Comparison of ENCODE assay signal across 20 cellular contexts in genomic region chr19:31233288-31233687, GRCh38.
"Had no signal": no experiment of that assay in that cellular context is flagged by ENCODE, and none has a peak within 500 bp of the region (broad histone marks: within the 10 kb centered on the region; RNA-seq: fewer than 3 reads in every experiment).

No MANE protein-coding gene starts in this region.

- H3K27ac ChIP-seq: adrenal gland, cardiac muscle cell, dorsolateral prefrontal cortex, gastrocnemius medialis, prostate gland, right atrium auricular region, suprapubic skin, transverse colon had no signal

- H3K27ac Mint-ChIP-seq: activated naive CD4-positive, alpha-beta T cell treated with anti-CD3 and anti-CD28 coated beads, Interleukin-2, amount 50 U/mL, for 24 hours; activated T-cell treated with anti-CD3 and anti-CD28 coated beads, Interleukin-2, amount 50 U/mL, for 72 hours; naive B cell; stimulated activated naive CD8-positive, alpha-beta T cell treated with anti-CD3 and anti-CD28 coated beads, Interleukin-15, amount 100 ng/mL, for 72 hours had no signal

- H3K27me3 ChIP-seq: adrenal gland, gastrocnemius medialis, right atrium auricular region, suprapubic skin, transverse colon had no signal

- H3K4me3 ChIP-seq: adrenal gland, cardiac muscle cell, dorsolateral prefrontal cortex, gastrocnemius medialis, prostate gland, right atrium auricular region, skin epidermis, suprapubic skin, transverse colon had no signal

- H3K9me3 ChIP-seq: adrenal gland, gastrocnemius medialis, prostate gland, right atrium auricular region, suprapubic skin, transverse colon had no signal

- H3K36me3 ChIP-seq: adrenal gland, cardiac muscle cell, gastrocnemius medialis, prostate gland, right atrium auricular region, suprapubic skin, transverse colon had no signal

- H3K36me3 Mint-ChIP-seq: activated naive CD4-positive, alpha-beta T cell treated with anti-CD3 and anti-CD28 coated beads, Interleukin-2, amount 50 U/mL, for 24 hours; naive B cell had no signal

- H3K4me1 Mint-ChIP-seq: activated naive CD4-positive, alpha-beta T cell treated with anti-CD3 and anti-CD28 coated beads, Interleukin-2, amount 50 U/mL, for 24 hours; naive B cell; neural crest cell; stimulated activated naive CD8-positive, alpha-beta T cell treated with anti-CD3 and anti-CD28 coated beads, Interleukin-15, amount 100 ng/mL, for 72 hours had no signal

- H3K4me1 ChIP-seq: adrenal gland, gastrocnemius medialis, prostate gland, right atrium auricular region, suprapubic skin, transverse colon had no signal

- H3K9me3 Mint-ChIP-seq: activated naive CD4-positive, alpha-beta T cell treated with anti-CD3 and anti-CD28 coated beads, Interleukin-2, amount 50 U/mL, for 24 hours; activated T-cell treated with anti-CD3 and anti-CD28 coated beads, Interleukin-2, amount 50 U/mL, for 72 hours; neural crest cell; stimulated activated naive CD8-positive, alpha-beta T cell treated with anti-CD3 and anti-CD28 coated beads, Interleukin-15, amount 100 ng/mL, for 72 hours had no signal

- ATAC-seq: activated T-cell treated with anti-CD3 and anti-CD28 coated beads, Interleukin-2, amount 50 U/mL, for 72 hours; gastrocnemius medialis; left ventricle myocardium superior; stimulated activated naive CD8-positive, alpha-beta T cell treated with anti-CD3 and anti-CD28 coated beads, Interleukin-15, amount 100 ng/mL, for 72 hours had no signal

- DNase-seq: activated gamma-delta T cell; activated T-cell treated with anti-CD3 and anti-CD28 coated beads, Interleukin-2, amount 50 U/mL, for 72 hours; adrenal gland; dorsolateral prefrontal cortex; gastrocnemius medialis; head of caudate nucleus; kidney glomerular epithelial cell; left ventricle myocardium superior; naive B cell; stimulated activated CD4-positive, alpha-beta T cell treated with anti-CD3 and anti-CD28 coated beads, Interleukin-4, amount 100 ng/mL, for 1 hour; stimulated activated naive CD8-positive, alpha-beta T cell treated with anti-CD3 and anti-CD28 coated beads, Interleukin-15, amount 100 ng/mL, for 72 hours; T1000; transverse colon had no signal

- H3K4me3 Mint-ChIP-seq: activated naive CD4-positive, alpha-beta T cell treated with anti-CD3 and anti-CD28 coated beads, Interleukin-2, amount 50 U/mL, for 24 hours; activated T-cell treated with anti-CD3 and anti-CD28 coated beads, Interleukin-2, amount 50 U/mL, for 72 hours; naive B cell; neural crest cell; stimulated activated naive CD8-positive, alpha-beta T cell treated with anti-CD3 and anti-CD28 coated beads, Interleukin-15, amount 100 ng/mL, for 72 hours had no signal
